Comparison of ENCODE assay signal across 26 cellular contexts in genomic region chr5:161306354-161306990, GRCh38.
"Had no signal": no experiment of that assay in that cellular context is flagged by ENCODE, and none has a peak within 500 bp of the region (broad histone marks: within the 10 kb centered on the region; RNA-seq: fewer than 3 reads in every experiment).

No MANE protein-coding gene starts in this region.

- H3K4me3 Mint-ChIP-seq: activated CD4-positive, alpha-beta T cell treated with anti-CD3 and anti-CD28 coated beads, Interleukin-2, amount 10 ng/mL, durations not matched to agents 7 days and 5 days; activated naive CD8-positive, alpha-beta T cell; activated T-cell treated with anti-CD3 and anti-CD28 coated beads, Interleukin-2, amount 50 U/mL, for 72 hours; naive thymus-derived CD4-positive, alpha-beta T cell; stimulated activated naive B cell treated with anti-CD40 and anti-IgM and Interleukin-4, amounts not matched to agents 10 μg/mL and 1 μg/mL and 100 μg/mL, for 72 hours; T-helper 2 cell treated with Interferon-gamma antibody and Interleukin-4, amounts not matched to agents 5 μg/mL and 100 μg/mL, for 36 hours had no signal

- H3K27ac ChIP-seq: body of pancreas, coronary artery, esophagus squamous epithelium, foreskin keratinocyte, lower lobe of right lung, skin epidermis, tibial artery, uterus had no signal

- H3K9me3 Mint-ChIP-seq: stimulated activated naive B cell treated with anti-CD40 and anti-IgM and Interleukin-4, amounts not matched to agents 10 μg/mL and 1 μg/mL and 100 μg/mL, for 72 hours had no signal

- H3K4me1 ChIP-seq: body of pancreas, esophagus squamous epithelium, foreskin keratinocyte, lower lobe of right lung, uterus had no signal

- H3K4me3 ChIP-seq: body of pancreas, coronary artery, esophagus squamous epithelium, lower lobe of right lung, skin epidermis, tibial artery, uterus had no signal

- H3K4me1 Mint-ChIP-seq: activated CD4-positive, alpha-beta T cell treated with anti-CD3 and anti-CD28 coated beads, Interleukin-2, amount 10 ng/mL, durations not matched to agents 7 days and 5 days; naive thymus-derived CD4-positive, alpha-beta T cell; stimulated activated naive B cell treated with anti-CD40 and anti-IgM and Interleukin-4, amounts not matched to agents 10 μg/mL and 1 μg/mL and 100 μg/mL, for 72 hours had no signal

- H3K27ac Mint-ChIP-seq: activated CD4-positive, alpha-beta T cell treated with anti-CD3 and anti-CD28 coated beads, Interleukin-2, amount 10 ng/mL, durations not matched to agents 7 days and 5 days; activated naive CD8-positive, alpha-beta T cell; activated T-cell treated with anti-CD3 and anti-CD28 coated beads, Interleukin-2, amount 50 U/mL, for 72 hours; naive thymus-derived CD4-positive, alpha-beta T cell; stimulated activated naive B cell treated with anti-CD40 and anti-IgM and Interleukin-4, amounts not matched to agents 10 μg/mL and 1 μg/mL and 100 μg/mL, for 72 hours; T-helper 2 cell treated with Interferon-gamma antibody and Interleukin-4, amounts not matched to agents 5 μg/mL and 100 μg/mL, for 36 hours had no signal

- H3K36me3 Mint-ChIP-seq: activated naive CD8-positive, alpha-beta T cell; stimulated activated naive B cell treated with anti-CD40 and anti-IgM and Interleukin-4, amounts not matched to agents 10 μg/mL and 1 μg/mL and 100 μg/mL, for 72 hours had no signal

- H3K27me3 ChIP-seq: body of pancreas, esophagus squamous epithelium, foreskin keratinocyte, right atrium auricular region, tibial artery, uterus had no signal

- H3K27me3 Mint-ChIP-seq: activated CD4-positive, alpha-beta T cell treated with anti-CD3 and anti-CD28 coated beads, Interleukin-2, amount 10 ng/mL, durations not matched to agents 7 days and 5 days; activated naive CD8-positive, alpha-beta T cell; naive thymus-derived CD4-positive, alpha-beta T cell; stimulated activated naive B cell treated with anti-CD40 and anti-IgM and Interleukin-4, amounts not matched to agents 10 μg/mL and 1 μg/mL and 100 μg/mL, for 72 hours had no signal

- ATAC-seq: activated T-cell treated with anti-CD3 and anti-CD28 coated beads, Interleukin-2, amount 50 U/mL, for 72 hours; body of pancreas; foreskin keratinocyte; lower lobe of right lung; naive thymus-derived CD4-positive, alpha-beta T cell; stimulated activated naive B cell treated with anti-CD40 and anti-IgM and Interleukin-4, amounts not matched to agents 10 μg/mL and 1 μg/mL and 100 μg/mL, for 72 hours had no signal

- H3K9me3 ChIP-seq: body of pancreas, esophagus squamous epithelium, lower lobe of right lung, right atrium auricular region, tibial artery, uterus had no signal

- DNase-seq: activated CD4-positive, alpha-beta T cell treated with anti-CD3 and anti-CD28 coated beads, Interleukin-2, amount 10 ng/mL, durations not matched to agents 7 days and 5 days; activated CD4-positive, CD25-positive, alpha-beta regulatory T cell; activated CD8-positive, alpha-beta memory T cell treated with anti-CD3 and anti-CD28 coated beads, Interleukin-2, amount 50 U/mL, for 48 hours; activated gamma-delta T cell; activated T-cell treated with anti-CD3 and anti-CD28 coated beads, Interleukin-2, amount 50 U/mL, for 72 hours; amniotic stem cell; body of pancreas; effector CD4-positive, alpha-beta T cell; esophagus squamous epithelium; foreskin keratinocyte; glutamatergic neuron; hypothalamus; kidney glomerular epithelial cell; lower lobe of right lung; naive thymus-derived CD4-positive, alpha-beta T cell; posterior cingulate gyrus; stimulated activated CD4-positive, alpha-beta T cell treated with anti-CD3 and anti-CD28 coated beads, Interleukin-15, amount 100 ng/mL, for 24 hours; stimulated activated CD4-positive, alpha-beta T cell treated with anti-CD3 and anti-CD28 coated beads, Interleukin-4, amount 100 ng/mL, for 1 hour; stimulated activated naive B cell treated with anti-CD40 and anti-IgM and Interleukin-4, amounts not matched to agents 10 μg/mL and 1 μg/mL and 100 μg/mL, for 72 hours; tibial artery; uterus had no signal

- H3K36me3 ChIP-seq: esophagus squamous epithelium, lower lobe of right lung, right atrium auricular region, tibial artery, uterus had no signal
